26 cellular contexts compared by ENCODE assay signal in genomic region chr2:229708335-229708734, GRCh38. TPM values are rescaled to one million over a fixed set of nuclear protein-coding genes. Genes with fewer than 3 reads are reported as not detected.
"Had no signal": no experiment of that assay in that cellular context is flagged by ENCODE, and none has a peak within 500 bp of the region (broad histone marks: within the 10 kb centered on the region; RNA-seq: fewer than 3 reads in every experiment).

No MANE protein-coding gene starts in this region.

- H3K27ac ChIP-seq: PC-9, Peyer's patch, SJSA1 had no signal

- H3K4me3 ChIP-seq: MG63, PC-9, Peyer's patch, SJSA1 had no signal

- H3K36me3 ChIP-seq: Peyer's patch, SJSA1 had no signal

- H3K9me3 ChIP-seq: MG63, Peyer's patch, SJSA1, SK-N-SH had no signal

- DNase-seq: IMR-90, Karpas-422, KG1, MG63, NCI-H1092, NCI-H1105 treated with DMSO at 0.1 percent for 48 hours, NCI-H1417 treated with DMSO at 0.1 percent for 48 hours, NCI-H146, NCI-H1694 treated with DMSO at 0.1 percent for 48 hours, NCI-H1930, NCI-H2081, NCI-H2107, NCI-H2227 treated with DMSO at 0.1 percent for 48 hours, NCI-H524, NCI-H526 treated with DMSO at 0.1 percent for 48 hours, NCI-H748 treated with DMSO at 0.1 percent for 48 hours, PC-9, Peyer's patch, Right ventricle myocardium superior, RPMI8226, SIG-M5, SK-N-SH, SW 1271 had no signal

- H3K9ac ChIP-seq: SK-N-SH had no signal

- ATAC-seq: HepG2 had no signal

- H3K4me2 ChIP-seq: PC-9, SK-N-SH had no signal

- H3K4me1 ChIP-seq: SJSA1 had no signal

- H3K27me3 ChIP-seq: MG63 had no signal

- H2AFZ ChIP-seq: PC-9 had no signal

RNA-seq across cellular contexts. Expression of gene DNER, which starts 6.0 kb away (rescaled TPM):
- total RNA-seq: HepG2, OCI-LY7 had no signal
- polyA plus RNA-seq: HepG2 had no signal
